1 cellular context compared by ENCODE assay signal in the genomic region with DNA sequence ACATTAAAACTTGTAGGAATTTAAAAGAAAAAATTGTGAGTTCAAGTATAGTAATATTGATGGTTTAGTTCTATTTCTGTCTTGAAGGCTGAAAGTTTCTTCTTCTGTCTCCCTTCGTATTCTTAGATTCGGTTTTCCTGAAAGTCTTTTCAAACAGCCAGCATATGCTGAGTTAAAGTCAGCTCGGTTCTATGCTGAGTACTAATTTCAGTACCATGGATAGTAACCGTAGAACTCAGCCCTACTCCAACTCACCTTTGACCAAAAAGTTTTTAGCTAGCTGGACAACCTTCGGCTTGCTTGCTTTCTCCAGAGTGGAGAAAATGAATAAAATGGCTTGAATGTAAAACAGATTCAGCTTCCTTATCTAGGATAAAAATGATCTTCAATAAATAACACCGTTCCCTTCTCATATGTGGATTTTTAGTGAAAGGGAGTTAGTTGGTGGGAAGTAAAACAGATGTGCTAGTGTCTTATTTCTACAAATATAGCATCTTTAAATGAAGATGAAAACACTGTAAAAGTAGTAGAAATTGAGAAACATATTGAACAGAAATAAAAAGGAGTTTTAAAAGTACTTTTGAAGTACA.
TF ChIP-seq lines count a peak whose summit lies in the region.

No MANE protein-coding gene starts in this region.

TF ChIP-seq in HepG2, 621 proteins besides CTCF, POLR2A, EP300 and RAD21 (continued from another document):
- TF ChIP-seq ZNF546 (CRISPR knock-in tag; conservative IDR thresholded peaks at IDR 0.05) = no peak
- TF ChIP-seq ZNF335 (CRISPR knock-in tag; IDR thresholded peaks at IDR 0.05) = 0 out of 2 replicates have a peak, but pooled peaks have one; percentile 26
- TF ChIP-seq, protein P1, sequence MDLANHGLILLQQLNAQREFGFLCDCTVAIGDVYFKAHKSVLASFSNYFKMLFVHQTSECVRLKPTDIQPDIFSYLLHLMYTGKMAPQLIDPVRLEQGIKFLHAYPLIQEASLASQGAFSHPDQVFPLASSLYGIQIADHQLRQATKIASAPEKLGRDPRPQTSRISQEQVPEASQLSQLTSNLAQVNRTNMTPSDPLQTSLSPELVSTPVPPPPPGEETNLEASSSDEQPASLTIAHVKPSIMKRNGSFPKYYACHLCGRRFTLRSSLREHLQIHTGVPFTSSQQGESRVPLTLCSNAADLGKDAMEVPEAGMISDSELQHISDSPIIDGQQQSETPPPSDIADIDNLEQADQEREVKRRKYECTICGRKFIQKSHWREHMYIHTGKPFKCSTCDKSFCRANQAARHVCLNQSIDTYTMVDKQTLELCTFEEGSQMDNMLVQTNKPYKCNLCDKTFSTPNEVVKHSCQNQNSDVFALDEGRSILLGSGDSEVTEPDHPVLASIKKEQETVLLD (CRISPR knock-in tag; IDR thresholded peaks at IDR 0.05; ENCODE audit: low read depth) = no peak
- TF ChIP-seq KLF6 (CRISPR knock-in tag; IDR thresholded peaks at IDR 0.05) = peak; percentile 52; the same call in 1 of the 2 replicates
- TF ChIP-seq, protein P2, sequence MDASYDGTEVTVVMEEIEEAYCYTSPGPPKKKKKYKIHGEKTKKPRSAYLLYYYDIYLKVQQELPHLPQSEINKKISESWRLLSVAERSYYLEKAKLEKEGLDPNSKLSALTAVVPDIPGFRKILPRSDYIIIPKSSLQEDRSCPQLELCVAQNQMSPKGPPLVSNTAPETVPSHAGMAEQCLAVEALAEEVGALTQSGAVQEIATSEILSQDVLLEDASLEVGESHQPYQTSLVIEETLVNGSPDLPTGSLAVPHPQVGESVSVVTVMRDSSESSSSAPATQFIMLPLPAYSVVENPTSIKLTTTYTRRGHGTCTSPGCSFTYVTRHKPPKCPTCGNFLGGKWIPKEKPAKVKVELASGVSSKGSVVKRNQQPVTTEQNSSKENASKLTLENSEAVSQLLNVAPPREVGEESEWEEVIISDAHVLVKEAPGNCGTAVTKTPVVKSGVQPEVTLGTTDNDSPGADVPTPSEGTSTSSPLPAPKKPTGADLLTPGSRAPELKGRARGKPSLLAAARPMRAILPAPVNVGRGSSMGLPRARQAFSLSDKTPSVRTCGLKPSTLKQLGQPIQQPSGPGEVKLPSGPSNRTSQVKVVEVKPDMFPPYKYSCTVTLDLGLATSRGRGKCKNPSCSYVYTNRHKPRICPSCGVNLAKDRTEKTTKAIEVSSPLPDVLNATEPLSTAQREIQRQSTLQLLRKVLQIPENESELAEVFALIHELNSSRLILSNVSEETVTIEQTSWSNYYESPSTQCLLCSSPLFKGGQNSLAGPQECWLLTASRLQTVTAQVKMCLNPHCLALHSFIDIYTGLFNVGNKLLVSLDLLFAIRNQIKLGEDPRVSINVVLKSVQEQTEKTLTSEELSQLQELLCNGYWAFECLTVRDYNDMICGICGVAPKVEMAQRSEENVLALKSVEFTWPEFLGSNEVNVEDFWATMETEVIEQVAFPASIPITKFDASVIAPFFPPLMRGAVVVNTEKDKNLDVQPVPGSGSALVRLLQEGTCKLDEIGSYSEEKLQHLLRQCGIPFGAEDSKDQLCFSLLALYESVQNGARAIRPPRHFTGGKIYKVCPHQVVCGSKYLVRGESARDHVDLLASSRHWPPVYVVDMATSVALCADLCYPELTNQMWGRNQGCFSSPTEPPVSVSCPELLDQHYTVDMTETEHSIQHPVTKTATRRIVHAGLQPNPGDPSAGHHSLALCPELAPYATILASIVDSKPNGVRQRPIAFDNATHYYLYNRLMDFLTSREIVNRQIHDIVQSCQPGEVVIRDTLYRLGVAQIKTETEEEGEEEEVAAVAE (CRISPR knock-in tag; IDR thresholded peaks at IDR 0.05; ENCODE audit: borderline replicate concordance) = peak; percentile 46; the same call in 1 of the 2 replicates
- TF ChIP-seq SPEN (CRISPR knock-in tag; IDR thresholded peaks at IDR 0.05; ENCODE audit: low read depth) = no peak
- no peak for TF ChIP-seq ZNF672 (CRISPR knock-in tag; IDR thresholded peaks at IDR 0.05)
- no peak for TF ChIP-seq ZNF510 (CRISPR knock-in tag; IDR thresholded peaks at IDR 0.05; ENCODE audit: low read depth)
- TF ChIP-seq ZSCAN9 (CRISPR knock-in tag; IDR thresholded peaks at IDR 0.05; ENCODE audit: borderline replicate concordance) = peak; percentile 63; the same call in 1 of the 2 replicates
- 0 out of 4 replicates have a peak, but pooled peaks of 1 of the 2 experiments have one; percentile 60 for TF ChIP-seq KLF16 (CRISPR knock-in tag; IDR thresholded peaks at IDR 0.05)
